ENCODE assay signal across 1 cellular context in genomic region chr3:27134165-27134796, GRCh38.
A peak's percentile ranks its signal among the peaks of the same experiment; 100 is the strongest.
TF ChIP-seq lines count a peak whose summit lies in the region.

No MANE protein-coding gene starts in this region.

TF ChIP-seq in K562, 482 proteins besides CTCF, POLR2A, EP300 and RAD21 (continued from another document):
- TF ChIP-seq YY1 (IDR thresholded peaks at IDR 0.05; ENCODE audit: borderline replicate concordance in 1 of 3, control insufficient read depth in 1 of 3, extremely low read depth in 1 of 3, insufficient read depth in 3 of 3, insufficient read length in 1 of 3, insufficient replicate concordance in 2 of 3, low read depth in 1 of 3, low read length in 2 of 3) (peak in 1 of 3 experiments; percentile 13), RHOXF2B (CRISPR knock-in tag; conservative IDR thresholded peaks at IDR 0.05) (no peak), PRPF4 (IDR thresholded peaks at IDR 0.05; ENCODE audit: insufficient read depth, low read depth, low read length, poor library complexity, severe bottlenecking) (no peak), ZNF75A (CRISPR knock-in tag; IDR thresholded peaks at IDR 0.05) (no peak), SPI1 (IDR thresholded peaks at IDR 0.05; ENCODE audit: borderline replicate concordance, low read depth, low read length) (0 out of 2 replicates have a peak, but pooled peaks have one; percentile 8), SMC3 (conservative IDR thresholded peaks at IDR 0.05; ENCODE audit: insufficient read depth, low read depth, low read length) (peak; percentile 73)
